21 cellular contexts compared by ENCODE assay signal in genomic region chr3:182970811-182971418, GRCh38. TPM values are rescaled to one million over a fixed set of nuclear protein-coding genes. Genes with fewer than 3 reads are reported as not detected.
DNase-seq lines count a peak whose midpoint lies in the region; ATAC-seq and TF ChIP-seq lines count a peak whose summit lies in the region.
"Had no signal": no experiment of that assay in that cellular context is flagged by ENCODE, and none has a peak within 500 bp of the region (broad histone marks: within the 10 kb centered on the region; RNA-seq: fewer than 3 reads in every experiment).

No MANE protein-coding gene starts in this region.

- 29% methylated on average over 3 of the region's 3 CpGs for WGBS in liver

- H3K27me3 Mint-ChIP-seq in activated naive CD4-positive, alpha-beta T cell treated with anti-CD3 and anti-CD28 coated beads, Interleukin-2, amount 10 ng/mL, durations not matched to agents 7 days and 5 days = no peaks in the 10 kb centered on the region
- no peaks in the 10 kb centered on the region for H3K27me3 Mint-ChIP-seq in activated T-helper 17 cell treated with anti-CD3 and anti-CD28 coated beads, Interleukin-2, amount 50 U/mL, for 72 hours
- H3K27me3 Mint-ChIP-seq: activated naive CD8-positive, alpha-beta T cell treated with anti-CD3 and anti-CD28 coated beads, Interleukin-2, amount 10 ng/mL, durations not matched to agents 7 days and 5 days had no signal

- H3K4me1 Mint-ChIP-seq in activated naive CD4-positive, alpha-beta T cell treated with anti-CD3 and anti-CD28 coated beads, Interleukin-2, amount 10 ng/mL, durations not matched to agents 7 days and 5 days = peaks cover 54% of the 10 kb centered on the region
- H3K4me1 Mint-ChIP-seq in activated T-helper 17 cell treated with anti-CD3 and anti-CD28 coated beads, Interleukin-2, amount 50 U/mL, for 72 hours = peaks cover 33% of the 10 kb centered on the region
- peaks cover 43% of the 10 kb centered on the region for H3K4me1 Mint-ChIP-seq in stimulated activated effector memory CD8-positive, alpha-beta T cell treated with anti-CD3 and anti-CD28 coated beads, Interleukin-12 subunit alpha, Interleukin-12 subunit beta, amount 100 ng/mL, for 72 hours

- TF ChIP-seq CTCF in liver (IDR thresholded peaks at IDR 0.05; ENCODE audit: low read depth, low read length, missing input control) (no peak), OCI-LY7 (conservative IDR thresholded peaks at IDR 0.05; ENCODE audit: low read length) (no peak)

- H3K9ac ChIP-seq in liver (ENCODE audit: low read depth in 1 of 2, low read length in 2 of 2) = peak overlapping the region in 1 of 2 donors; percentile 34

- peaks cover 3% of the 10 kb centered on the region for H3K9me3 Mint-ChIP-seq in activated naive CD4-positive, alpha-beta T cell treated with anti-CD3 and anti-CD28 coated beads, Interleukin-2, amount 10 ng/mL, durations not matched to agents 7 days and 5 days
- no peaks in the 10 kb centered on the region for H3K9me3 Mint-ChIP-seq in activated T-helper 17 cell treated with anti-CD3 and anti-CD28 coated beads, Interleukin-2, amount 50 U/mL, for 72 hours
- no peaks in the 10 kb centered on the region for H3K9me3 Mint-ChIP-seq in stimulated activated effector memory CD8-positive, alpha-beta T cell treated with anti-CD3 and anti-CD28 coated beads, Interleukin-12 subunit alpha, Interleukin-12 subunit beta, amount 100 ng/mL, for 72 hours
- H3K9me3 Mint-ChIP-seq: activated naive CD8-positive, alpha-beta T cell treated with anti-CD3 and anti-CD28 coated beads, Interleukin-2, amount 10 ng/mL, durations not matched to agents 7 days and 5 days had no signal

- H3K27ac ChIP-seq in liver (ENCODE audit: low read depth in 1 of 2, low read length in 2 of 2) (peak overlapping the region; percentile 46 to 51), OCI-LY7 (ENCODE audit: low read depth, low read length, poor library complexity, severe bottlenecking) (no peak overlapping the region)
- H3K27ac ChIP-seq: RWPE1, upper lobe of right lung had no signal

- H3K36me3 Mint-ChIP-seq in activated naive CD4-positive, alpha-beta T cell treated with anti-CD3 and anti-CD28 coated beads, Interleukin-2, amount 10 ng/mL, durations not matched to agents 7 days and 5 days = peaks cover 13% of the 10 kb centered on the region
- peaks cover 9% of the 10 kb centered on the region for H3K36me3 Mint-ChIP-seq in activated T-helper 17 cell treated with anti-CD3 and anti-CD28 coated beads, Interleukin-2, amount 50 U/mL, for 72 hours (ENCODE audit: low read depth)
- no peaks in the 10 kb centered on the region for H3K36me3 Mint-ChIP-seq in stimulated activated effector memory CD8-positive, alpha-beta T cell treated with anti-CD3 and anti-CD28 coated beads, Interleukin-12 subunit alpha, Interleukin-12 subunit beta, amount 100 ng/mL, for 72 hours

- BruUV-seq in OCI-LY7 (replicated peaks; lab: Mats Ljungman, UMichigan) = no TSS peak

- DNase-seq in activated naive CD4-positive, alpha-beta T cell treated with anti-CD3 and anti-CD28 coated beads, Interleukin-2, amount 10 ng/mL, durations not matched to agents 7 days and 5 days = no peak
- DNase-seq in activated naive CD4-positive, alpha-beta T cell (lab: John Stamatoyannopoulos, UW) = no peak
- no peak for DNase-seq in stimulated activated effector memory CD8-positive, alpha-beta T cell treated with anti-CD3 and anti-CD28 coated beads, Interleukin-12 subunit alpha, Interleukin-12 subunit beta, amount 100 ng/mL, for 72 hours (ENCODE audit: low spot score in 2 of 2)
- DNase-seq in OCI-LY7 (ENCODE audit: low spot score) = no peak
- no peak for DNase-seq in hippocampal formation (lab: John Stamatoyannopoulos, UW)
- DNase-seq in cerebellar nuclear complex (lab: John Stamatoyannopoulos, UW) = no peak
- DNase-seq: activated naive CD8-positive, alpha-beta T cell treated with anti-CD3 and anti-CD28 coated beads, Interleukin-2, amount 10 ng/mL, durations not matched to agents 7 days and 5 days; activated T-cell treated with anti-CD3 and anti-CD28 coated beads, Interleukin-2, amount 50 U/mL, for 48 hours; BE2C; DND-41; hypothalamus; NCI-H1417; NCI-H524 treated with DMSO at 0.1 percent for 48 hours; occipital lobe; stimulated activated CD4-positive, alpha-beta T cell treated with anti-CD3 and anti-CD28 coated beads, Interleukin-12 subunit alpha, Interleukin-12 subunit beta, amount 100 ng/mL, for 4 hours; T-helper 9 cell; upper lobe of right lung had no signal

- H3K9me3 ChIP-seq in liver (ENCODE audit: control insufficient read depth in 4 of 4, low read length in 3 of 4) = no peaks in the 10 kb centered on the region
- no peaks in the 10 kb centered on the region for H3K9me3 ChIP-seq in OCI-LY7 (ENCODE audit: low read length)
- H3K9me3 ChIP-seq: BE2C, upper lobe of right lung had no signal

- H2AFZ ChIP-seq in OCI-LY7 (ENCODE audit: low read length) = no peak overlapping the region

- H3K4me2 ChIP-seq in OCI-LY7 (ENCODE audit: low read length) = no peak overlapping the region

- intact Hi-C loops in OCI-LY7 (cut with micrococcal nuclease; ENCODE audit: unreplicated experiment) = loop anchor here (10.0 kb wide), 1 partner anchor 256 kb away; no protein-coding TSS in a partner anchor

- ATAC-seq in activated T-helper 17 cell treated with anti-CD3 and anti-CD28 coated beads, Interleukin-2, amount 50 U/mL, for 72 hours (replicated peaks) = no peak
- no peak for ATAC-seq in stimulated activated effector memory CD8-positive, alpha-beta T cell treated with anti-CD3 and anti-CD28 coated beads, Interleukin-12 subunit alpha, Interleukin-12 subunit beta, amount 100 ng/mL, for 72 hours
- ATAC-seq: upper lobe of right lung had no signal

- TF ChIP-seq RAD21 in liver (IDR thresholded peaks at IDR 0.05) = peak; percentile 46 to 48

- H3K4me3 Mint-ChIP-seq in activated naive CD4-positive, alpha-beta T cell treated with anti-CD3 and anti-CD28 coated beads, Interleukin-2, amount 10 ng/mL, durations not matched to agents 7 days and 5 days = no peak overlapping the region
- H3K4me3 Mint-ChIP-seq in activated T-helper 17 cell treated with anti-CD3 and anti-CD28 coated beads, Interleukin-2, amount 50 U/mL, for 72 hours = peak overlapping the region; percentile 6
- H3K4me3 Mint-ChIP-seq in stimulated activated effector memory CD8-positive, alpha-beta T cell treated with anti-CD3 and anti-CD28 coated beads, Interleukin-12 subunit alpha, Interleukin-12 subunit beta, amount 100 ng/mL, for 72 hours = no peak overlapping the region
- H3K4me3 Mint-ChIP-seq: activated naive CD8-positive, alpha-beta T cell treated with anti-CD3 and anti-CD28 coated beads, Interleukin-2, amount 10 ng/mL, durations not matched to agents 7 days and 5 days had no signal

- peaks cover 10% of the 10 kb centered on the region for H4K20me1 ChIP-seq in OCI-LY7 (ENCODE audit: insufficient read depth, low read length)

- no peaks in the 10 kb centered on the region for H3K27me3 ChIP-seq in liver (ENCODE audit: control insufficient read depth in 4 of 4, insufficient read depth in 4 of 4, low read length in 3 of 4)
- H3K27me3 ChIP-seq: BE2C, upper lobe of right lung had no signal

- H3K79me2 ChIP-seq in OCI-LY7 (ENCODE audit: insufficient read depth, low read depth, low read length) = peaks cover 92% of the 10 kb centered on the region

- H3K4me1 ChIP-seq in liver (ENCODE audit: control insufficient read depth in 4 of 4, insufficient read depth in 4 of 4, low read length in 3 of 4) (peaks cover 17 to 42% (median 29%) of the 10 kb centered on the region in 4 donors), OCI-LY7 (ENCODE audit: insufficient read depth, low read length, poor library complexity, severe bottlenecking) (peaks cover 30% of the 10 kb centered on the region)
- H3K4me1 ChIP-seq: BE2C had no signal

- CTCF ChIA-PET in activated naive CD4-positive, alpha-beta T cell treated with anti-CD3 and anti-CD28 coated beads, Interleukin-2, amount 10 ng/mL, durations not matched to agents 7 days and 5 days (lab: Charles Lee) = no interaction called here
- CTCF ChIA-PET in OCI-LY7 (lab: Charles Lee; ENCODE audit: unreplicated experiment) = interaction anchor here (0.8 kb wide), 1 partner anchor 8 kb away, joined by 3 read pairs; no protein-coding TSS in a partner anchor

- H3K36me3 ChIP-seq in liver (ENCODE audit: control insufficient read depth in 4 of 4, insufficient read depth in 3 of 4, low read depth in 1 of 4, low read length in 3 of 4) (no peaks in the 10 kb centered on the region), OCI-LY7 (ENCODE audit: insufficient read depth, low read length) (no peaks in the 10 kb centered on the region)
- H3K36me3 ChIP-seq: BE2C, upper lobe of right lung had no signal

- H3K4me3 ChIP-seq in liver (ENCODE audit: low read depth in 1 of 3, low read length in 3 of 3) = peak overlapping the region in 1 of 3 donors; percentile 33
- H3K4me3 ChIP-seq in OCI-LY7 (ENCODE audit: low read depth, low read length, poor library complexity, severe bottlenecking) = no peak overlapping the region
- H3K4me3 ChIP-seq: lung, upper lobe of right lung had no signal

- H3K9me2 ChIP-seq in OCI-LY7 (ENCODE audit: insufficient read depth, low read length) = no peaks in the 10 kb centered on the region

- peak overlapping the region; percentile 63 for H3K27ac Mint-ChIP-seq in activated naive CD4-positive, alpha-beta T cell treated with anti-CD3 and anti-CD28 coated beads, Interleukin-2, amount 10 ng/mL, durations not matched to agents 7 days and 5 days
- H3K27ac Mint-ChIP-seq in activated T-helper 17 cell treated with anti-CD3 and anti-CD28 coated beads, Interleukin-2, amount 50 U/mL, for 72 hours = peak overlapping the region; percentile 16
- H3K27ac Mint-ChIP-seq in stimulated activated effector memory CD8-positive, alpha-beta T cell treated with anti-CD3 and anti-CD28 coated beads, Interleukin-12 subunit alpha, Interleukin-12 subunit beta, amount 100 ng/mL, for 72 hours = peak overlapping the region; percentile 6
- H3K27ac Mint-ChIP-seq: activated naive CD8-positive, alpha-beta T cell treated with anti-CD3 and anti-CD28 coated beads, Interleukin-2, amount 10 ng/mL, durations not matched to agents 7 days and 5 days had no signal

- POLR2A ChIA-PET in OCI-LY7 (lab: Charles Lee) = interaction anchor here (0.6 to 1.5 kb wide), 5 partner anchors 9 to 243 kb away, joined by 3 to 6 read pairs (median 3); partner anchors contain the start of gene DCUN1D1

TF ChIP-seq in liver, 16 proteins besides CTCF, POLR2A, EP300 and RAD21 (continues in another document):
- peak; percentile 33 for TF ChIP-seq FOXA2 (IDR thresholded peaks at IDR 0.05)

RNA-seq across cellular contexts. Expression of gene DCUN1D1, which starts 9.4 kb away (rescaled TPM):
- 10 to 100 TPM; 37.0 to 59.5 TPM for total RNA-seq in activated T-helper 17 cell treated with anti-CD3 and anti-CD28 coated beads, Interleukin-2, amount 50 U/mL, for 72 hours
- 10 to 100 TPM; 30.5 to 56.0 TPM for total RNA-seq in liver
- polyA plus RNA-seq in liver = 10 to 100 TPM in 1 of 2 donors, 1 to 10 TPM in 1; 9.1 to 16.4 TPM
- total RNA-seq in OCI-LY7 (2014; rRNA removed; shearing (Covaris generic)) = 12.7 and 19.4 TPM in 2 replicates
- 43.9 and 44.0 TPM in 2 replicates for total RNA-seq in OCI-LY7 (2022)

Comparison
In these comparisons a context has a peak if more than half of its experiments do, and no peak if none do; other contexts are left out.
1. H3K27ac Mint-ChIP-seq: peak in every context shown above with its lines; median percentile 63 in activated naive CD4-positive, alpha-beta T cell treated with anti-CD3 and anti-CD28 coated beads, Interleukin-2, amount 10 ng/mL, durations not matched to agents 7 days and 5 days; 16 in activated T-helper 17 cell treated with anti-CD3 and anti-CD28 coated beads, Interleukin-2, amount 50 U/mL, for 72 hours; 6 in stimulated activated effector memory CD8-positive, alpha-beta T cell treated with anti-CD3 and anti-CD28 coated beads, Interleukin-12 subunit alpha, Interleukin-12 subunit beta, amount 100 ng/mL, for 72 hours.